ENCODE assay signal across 13 cellular contexts in genomic region chr1:110309768-110310167, GRCh38. TPM values are rescaled to one million over a fixed set of nuclear protein-coding genes. Genes with fewer than 3 reads are reported as not detected.
A peak's percentile ranks its signal among the peaks of the same experiment; 100 is the strongest.
DNase-seq lines count a peak whose midpoint lies in the region; ATAC-seq and TF ChIP-seq lines count a peak whose summit lies in the region.
"Had no signal": no experiment of that assay in that cellular context is flagged by ENCODE, and none has a peak within 500 bp of the region (broad histone marks: within the 10 kb centered on the region; RNA-seq: fewer than 3 reads in every experiment).

No MANE protein-coding gene starts in this region.

- ATAC-seq in GM21526 (IDR thresholded peaks at IDR 0.05; ENCODE audit: low FRiP score, unreplicated experiment), result no peak
- ATAC-seq in activated CD8-positive, alpha-beta T cell treated with anti-CD3 and anti-CD28 coated beads for 36 hours, result no peak

- peaks cover 51% of the 10 kb centered on the region for H3K4me1 ChIP-seq in left ventricle myocardium inferior

- no peaks in the 10 kb centered on the region for H3K9me3 Mint-ChIP-seq in activated CD8-positive, alpha-beta T cell treated with anti-CD3 and anti-CD28 coated beads for 36 hours
- H3K9me3 Mint-ChIP-seq: activated B cell treated with CpG ODN at 0.5 μM for 24 hours had no signal

- TF ChIP-seq CTCF in left ventricle myocardium inferior (IDR thresholded peaks at IDR 0.05; ENCODE audit: borderline replicate concordance) (no peak), astrocyte of the spinal cord (IDR thresholded peaks at IDR 0.05; ENCODE audit: low read depth, low read length) (no peak)
- TF ChIP-seq CTCF in activated CD8-positive, alpha-beta T cell treated with anti-CD3 and anti-CD28 coated beads for 36 hours (IDR thresholded peaks at IDR 0.05), result no peak

- H3K27ac ChIP-seq in left ventricle myocardium inferior (replicated peaks), result peak overlapping the region; percentile 58

- H3K36me3 ChIP-seq in left ventricle myocardium inferior, result no peaks in the 10 kb centered on the region
- H3K36me3 ChIP-seq: heart right ventricle had no signal

- intact Hi-C loops in left ventricle myocardium inferior (cut with micrococcal nuclease), result loop anchor here (2.0 to 10.0 kb wide), 2 partner anchors 101 to 155 kb away; no protein-coding TSS in a partner anchor
- intact Hi-C loops in cardiac septum (cut with DNase I), result loop anchor here (5.0 kb wide), 1 partner anchor 148 kb away; no protein-coding TSS in a partner anchor
- intact Hi-C loops in activated CD8-positive, alpha-beta T cell treated with anti-CD3 and anti-CD28 coated beads for 36 hours (cut with micrococcal nuclease), result no loop called here

- in situ Hi-C loops in astrocyte of the spinal cord (cut with HindIII; ENCODE audit: low sequenced_read_pairs), result no loop called here

- no peaks in the 10 kb centered on the region for H3K27me3 ChIP-seq in left ventricle myocardium inferior (ENCODE audit: low read depth)
- H3K27me3 ChIP-seq: heart right ventricle had no signal

- H3K27ac Mint-ChIP-seq in activated CD8-positive, alpha-beta T cell treated with anti-CD3 and anti-CD28 coated beads for 36 hours, result no peak overlapping the region
- H3K27ac Mint-ChIP-seq: activated B cell treated with CpG ODN at 0.5 μM for 24 hours had no signal

- H3K27me3 Mint-ChIP-seq in activated CD8-positive, alpha-beta T cell treated with anti-CD3 and anti-CD28 coated beads for 36 hours, result no peaks in the 10 kb centered on the region
- H3K27me3 Mint-ChIP-seq: activated B cell treated with CpG ODN at 0.5 μM for 24 hours had no signal

- H3K4me3 ChIP-seq in left ventricle myocardium inferior (no peak overlapping the region), astrocyte of the spinal cord (ENCODE audit: low read depth, low read length) (no peak overlapping the region)
- H3K4me3 ChIP-seq: heart right ventricle had no signal

- no peak overlapping the region for H3K4me3 Mint-ChIP-seq in activated CD8-positive, alpha-beta T cell treated with anti-CD3 and anti-CD28 coated beads for 36 hours
- H3K4me3 Mint-ChIP-seq: activated B cell treated with CpG ODN at 0.5 μM for 24 hours had no signal

- CTCF ChIA-PET in activated CD8-positive, alpha-beta T cell treated with anti-CD3 and anti-CD28 coated beads for 36 hours (lab: Charles Lee), result interaction anchor here (1.3 to 22.5 kb wide), 4 partner anchors 32 to 185 kb away, joined by 4 to 761 read pairs (median 20); partner anchors contain the start of gene KCNC4

- no peaks in the 10 kb centered on the region for H3K4me1 Mint-ChIP-seq in activated CD8-positive, alpha-beta T cell treated with anti-CD3 and anti-CD28 coated beads for 36 hours (ENCODE audit: low read depth)

- no peaks in the 10 kb centered on the region for H3K9me3 ChIP-seq in left ventricle myocardium inferior (replicated peaks)
- H3K9me3 ChIP-seq: heart right ventricle had no signal

- DNase-seq in left ventricle myocardium inferior, result no peak
- DNase-seq in cardiac septum (ENCODE audit: low spot score), result no peak
- DNase-seq in astrocyte of the spinal cord (ENCODE audit: low read depth, low spot score), result peak; percentile 60
- DNase-seq in glomerular visceral epithelial cell (ENCODE audit: extremely low spot score), result peak; percentile 20
- no peak for DNase-seq in GM19240 (ENCODE audit: insufficient read length, low spot score)
- DNase-seq in NCI-H2081 treated with DMSO at 0.1 percent for 48 hours (lab: John Stamatoyannopoulos, UW), result no peak
- no peak for DNase-seq in activated CD8-positive, alpha-beta T cell treated with anti-CD3 and anti-CD28 coated beads for 36 hours
- DNase-seq: activated B cell treated with CpG ODN at 0.5 μM for 24 hours; effector CD8-positive, alpha-beta T cell; NCI-H2171; SW 1271 had no signal

- POLR2A ChIA-PET in activated CD8-positive, alpha-beta T cell treated with anti-CD3 and anti-CD28 coated beads for 36 hours (lab: Charles Lee), result interaction anchor here (1.8 kb wide), 1 partner anchor 102 kb away, joined by 4 read pairs; no protein-coding TSS in a partner anchor

- no peaks in the 10 kb centered on the region for H3K36me3 Mint-ChIP-seq in activated CD8-positive, alpha-beta T cell treated with anti-CD3 and anti-CD28 coated beads for 36 hours (ENCODE audit: low read depth)

RNA-seq across cellular contexts. Expression of gene RBM15, which starts 29.4 kb away (rescaled TPM):
- 12.6 TPM for total RNA-seq in left ventricle myocardium inferior
- total RNA-seq in cardiac septum, result 22.7 TPM
- 10 to 100 TPM; 70.8 to 72.5 TPM for total RNA-seq in activated CD8-positive, alpha-beta T cell treated with anti-CD3 and anti-CD28 coated beads for 36 hours

Comparison
In these comparisons a context has a peak if more than half of its experiments do, and no peak if none do; other contexts are left out.
1. DNase-seq: peak in astrocyte of the spinal cord (single experiment) and glomerular visceral epithelial cell (single experiment); none in left ventricle myocardium inferior (single experiment), cardiac septum (single experiment), GM19240 (single experiment), NCI-H2081 treated with DMSO at 0.1 percent for 48 hours (single experiment) and activated CD8-positive, alpha-beta T cell treated with anti-CD3 and anti-CD28 coated beads for 36 hours (single experiment).